In the genomic region with DNA sequence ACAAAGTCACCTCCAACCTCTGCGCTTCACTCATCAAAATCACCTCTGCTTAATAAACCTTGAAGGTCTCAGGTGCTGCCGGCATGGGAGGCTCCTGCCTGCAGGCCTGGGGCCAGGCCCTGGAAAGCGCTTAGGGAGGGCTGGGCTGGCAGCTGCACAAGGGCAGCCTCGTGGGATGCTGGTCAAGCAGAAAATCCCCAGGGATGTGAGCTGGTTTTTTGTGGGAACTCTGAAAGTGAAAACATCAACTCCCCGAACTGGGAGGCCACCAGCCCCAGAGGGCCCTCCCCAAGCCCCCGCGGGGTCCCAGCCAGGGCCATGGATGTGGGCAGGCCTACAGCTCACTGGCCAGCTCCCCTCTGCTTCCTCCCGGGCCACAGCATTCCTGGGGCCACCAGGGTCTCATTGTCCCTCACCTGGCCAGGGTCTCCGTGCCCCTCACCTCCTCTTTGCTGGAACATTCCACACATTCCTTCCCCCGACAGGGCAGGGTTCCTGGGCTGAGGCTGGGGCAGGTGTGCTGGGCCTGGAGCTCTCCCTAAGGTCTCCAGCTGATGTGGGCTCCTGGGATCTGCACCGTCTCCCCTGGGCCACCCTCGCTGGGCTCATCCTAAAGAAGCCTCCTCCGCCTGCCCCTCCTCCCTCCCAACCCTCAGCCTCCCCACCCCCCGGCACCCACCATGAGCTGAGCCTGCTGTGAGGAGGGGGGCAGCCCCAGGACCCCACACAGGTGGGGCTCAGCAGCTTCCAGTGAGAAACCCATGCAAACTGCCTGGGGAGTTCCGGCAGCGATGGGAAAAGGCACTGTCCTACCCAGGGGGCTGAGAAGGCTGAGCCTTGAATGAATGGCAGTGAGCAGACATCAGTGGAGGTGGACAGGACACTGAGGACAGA, we compare ENCODE assay signal across 1 cellular context.
TF ChIP-seq lines count a peak whose summit lies in the region.

No MANE protein-coding gene starts in this region.

TF ChIP-seq in IMR-90, 13 proteins besides CTCF, POLR2A, EP300 and RAD21 (continued from another document):
- TF ChIP-seq, protein P1, sequence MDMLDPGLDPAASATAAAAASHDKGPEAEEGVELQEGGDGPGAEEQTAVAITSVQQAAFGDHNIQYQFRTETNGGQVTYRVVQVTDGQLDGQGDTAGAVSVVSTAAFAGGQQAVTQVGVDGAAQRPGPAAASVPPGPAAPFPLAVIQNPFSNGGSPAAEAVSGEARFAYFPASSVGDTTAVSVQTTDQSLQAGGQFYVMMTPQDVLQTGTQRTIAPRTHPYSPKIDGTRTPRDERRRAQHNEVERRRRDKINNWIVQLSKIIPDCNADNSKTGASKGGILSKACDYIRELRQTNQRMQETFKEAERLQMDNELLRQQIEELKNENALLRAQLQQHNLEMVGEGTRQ (IDR thresholded peaks at IDR 0.05; ENCODE audit: low read depth, low read length): no peak
